Comparison of ENCODE assay signal across 24 cellular contexts in genomic region chr16:57126412-57126811, GRCh38. TPM values are rescaled to one million over a fixed set of nuclear protein-coding genes. Genes with fewer than 3 reads are reported as not detected.
DNase-seq lines count a peak whose midpoint lies in the region; ATAC-seq and TF ChIP-seq lines count a peak whose summit lies in the region.
"Had no signal": no experiment of that assay in that cellular context is flagged by ENCODE, and none has a peak within 500 bp of the region (broad histone marks: within the 10 kb centered on the region; RNA-seq: fewer than 3 reads in every experiment).

No MANE protein-coding gene starts in this region.

- no peaks in the 10 kb centered on the region for H3K36me3 ChIP-seq in ovary
- H3K36me3 ChIP-seq: cardiac muscle cell had no signal

- no peaks in the 10 kb centered on the region for H3K9me3 Mint-ChIP-seq in activated naive CD8-positive, alpha-beta T cell (ENCODE audit: low read depth)
- H3K9me3 Mint-ChIP-seq in activated naive CD8-positive, alpha-beta T cell treated with anti-CD3 and anti-CD28 coated beads, Interleukin-2, amount 50 U/mL, for 24 hours = no peaks in the 10 kb centered on the region
- H3K9me3 Mint-ChIP-seq in T-helper 2 cell treated with Interferon-gamma antibody and Interleukin-4, amounts not matched to agents 5 μg/mL and 100 μg/mL, for 36 hours = no peaks in the 10 kb centered on the region
- no peaks in the 10 kb centered on the region for H3K9me3 Mint-ChIP-seq in central memory CD8-positive, alpha-beta T cell
- H3K9me3 Mint-ChIP-seq in stimulated activated effector memory CD8-positive, alpha-beta T cell treated with anti-CD3 and anti-CD28 coated beads, Interleukin-12 subunit alpha, Interleukin-12 subunit beta, amount 100 ng/mL, for 72 hours = no peaks in the 10 kb centered on the region
- H3K9me3 Mint-ChIP-seq: dendritic cell treated with granulocyte-macrophage colony-stimulating factor and Interleukin-4, amounts not matched to agents 40 ng/mL and 50 ng/mL, for 4 days; neural crest cell had no signal

- H3K27ac ChIP-seq in ovary = no peak overlapping the region
- H3K27ac ChIP-seq: cardiac muscle cell, lower lobe of right lung, Peyer's patch had no signal

- H3K27me3 ChIP-seq in ovary = no peaks in the 10 kb centered on the region
- H3K27me3 ChIP-seq: cardiac muscle cell, Peyer's patch had no signal

- no peak for DNase-seq in activated naive CD8-positive, alpha-beta T cell treated with anti-CD3 and anti-CD28 coated beads, Interleukin-2, amount 50 U/mL, for 24 hours
- DNase-seq in T-helper 2 cell treated with Interferon-gamma antibody and Interleukin-4, amounts not matched to agents 5 μg/mL and 100 μg/mL, for 36 hours (ENCODE audit: low spot score) = no peak
- no peak for DNase-seq in central memory CD8-positive, alpha-beta T cell (ENCODE audit: low spot score in 2 of 2)
- DNase-seq in stimulated activated effector memory CD8-positive, alpha-beta T cell treated with anti-CD3 and anti-CD28 coated beads, Interleukin-12 subunit alpha, Interleukin-12 subunit beta, amount 100 ng/mL, for 72 hours (ENCODE audit: low spot score in 2 of 2) = no peak
- DNase-seq in NCI-H226 (no peak), ovary (no peak)
- DNase-seq: activated CD4-positive, CD25-positive, alpha-beta regulatory T cell treated with anti-CD3 and anti-CD28 coated beads, Interleukin-2, amount 50 U/mL, for 72 hours; activated effector memory CD4-positive, alpha-beta T cell treated with anti-CD3 and anti-CD28 coated beads, Interleukin-2, amount 50 U/mL, for 16 hours; amygdala; DMS79; H7; lower lobe of right lung; MV-4-11; NCI-H146; NCI-H2171; NCI-H524 treated with DMSO at 0.1 percent for 48 hours; Peyer's patch; stimulated activated CD4-positive, alpha-beta T cell treated with anti-CD3 and anti-CD28 coated beads, Interleukin-15, amount 100 ng/mL, for 24 hours; trophoblast cell had no signal

- no peaks in the 10 kb centered on the region for H3K36me3 Mint-ChIP-seq in activated naive CD8-positive, alpha-beta T cell
- no peaks in the 10 kb centered on the region for H3K36me3 Mint-ChIP-seq in activated naive CD8-positive, alpha-beta T cell treated with anti-CD3 and anti-CD28 coated beads, Interleukin-2, amount 50 U/mL, for 24 hours (ENCODE audit: low read depth)
- no peaks in the 10 kb centered on the region for H3K36me3 Mint-ChIP-seq in T-helper 2 cell treated with Interferon-gamma antibody and Interleukin-4, amounts not matched to agents 5 μg/mL and 100 μg/mL, for 36 hours (ENCODE audit: low read depth)
- peaks cover 4% of the 10 kb centered on the region for H3K36me3 Mint-ChIP-seq in central memory CD8-positive, alpha-beta T cell (ENCODE audit: insufficient read depth)
- H3K36me3 Mint-ChIP-seq in stimulated activated effector memory CD8-positive, alpha-beta T cell treated with anti-CD3 and anti-CD28 coated beads, Interleukin-12 subunit alpha, Interleukin-12 subunit beta, amount 100 ng/mL, for 72 hours = peaks cover 1% of the 10 kb centered on the region

- intact Hi-C loops in ovary (cut with DNase I) = no loop called here

- no peak for TF ChIP-seq EP300 in ovary (IDR thresholded peaks at IDR 0.05)

- TF ChIP-seq CTCF in ovary (IDR thresholded peaks at IDR 0.05) = no peak

- TF ChIP-seq POLR2A in ovary (IDR thresholded peaks at IDR 0.05) = no peak

- H3K4me1 Mint-ChIP-seq in activated naive CD8-positive, alpha-beta T cell (ENCODE audit: low read depth) = peaks cover 77% of the 10 kb centered on the region
- H3K4me1 Mint-ChIP-seq in activated naive CD8-positive, alpha-beta T cell treated with anti-CD3 and anti-CD28 coated beads, Interleukin-2, amount 50 U/mL, for 24 hours = peaks cover 78% of the 10 kb centered on the region
- peaks cover 35% of the 10 kb centered on the region for H3K4me1 Mint-ChIP-seq in T-helper 2 cell treated with Interferon-gamma antibody and Interleukin-4, amounts not matched to agents 5 μg/mL and 100 μg/mL, for 36 hours (ENCODE audit: low read depth)
- H3K4me1 Mint-ChIP-seq in central memory CD8-positive, alpha-beta T cell = peaks cover 81% of the 10 kb centered on the region
- H3K4me1 Mint-ChIP-seq in stimulated activated effector memory CD8-positive, alpha-beta T cell treated with anti-CD3 and anti-CD28 coated beads, Interleukin-12 subunit alpha, Interleukin-12 subunit beta, amount 100 ng/mL, for 72 hours = peaks cover 80% of the 10 kb centered on the region

- H3K27ac Mint-ChIP-seq in activated naive CD8-positive, alpha-beta T cell = peak overlapping the region; percentile 87
- H3K27ac Mint-ChIP-seq in activated naive CD8-positive, alpha-beta T cell treated with anti-CD3 and anti-CD28 coated beads, Interleukin-2, amount 50 U/mL, for 24 hours = no peak overlapping the region
- H3K27ac Mint-ChIP-seq in T-helper 2 cell treated with Interferon-gamma antibody and Interleukin-4, amounts not matched to agents 5 μg/mL and 100 μg/mL, for 36 hours = peak overlapping the region; percentile 75
- H3K27ac Mint-ChIP-seq in central memory CD8-positive, alpha-beta T cell (ENCODE audit: low read depth) = peak overlapping the region; percentile 96
- peak overlapping the region; percentile 89 for H3K27ac Mint-ChIP-seq in stimulated activated effector memory CD8-positive, alpha-beta T cell treated with anti-CD3 and anti-CD28 coated beads, Interleukin-12 subunit alpha, Interleukin-12 subunit beta, amount 100 ng/mL, for 72 hours
- H3K27ac Mint-ChIP-seq: dendritic cell treated with granulocyte-macrophage colony-stimulating factor and Interleukin-4, amounts not matched to agents 40 ng/mL and 50 ng/mL, for 4 days had no signal

- H3K4me3 Mint-ChIP-seq in activated naive CD8-positive, alpha-beta T cell = no peak overlapping the region
- no peak overlapping the region for H3K4me3 Mint-ChIP-seq in activated naive CD8-positive, alpha-beta T cell treated with anti-CD3 and anti-CD28 coated beads, Interleukin-2, amount 50 U/mL, for 24 hours
- no peak overlapping the region for H3K4me3 Mint-ChIP-seq in T-helper 2 cell treated with Interferon-gamma antibody and Interleukin-4, amounts not matched to agents 5 μg/mL and 100 μg/mL, for 36 hours
- peak overlapping the region; percentile 44 for H3K4me3 Mint-ChIP-seq in central memory CD8-positive, alpha-beta T cell
- H3K4me3 Mint-ChIP-seq in stimulated activated effector memory CD8-positive, alpha-beta T cell treated with anti-CD3 and anti-CD28 coated beads, Interleukin-12 subunit alpha, Interleukin-12 subunit beta, amount 100 ng/mL, for 72 hours = no peak overlapping the region
- H3K4me3 Mint-ChIP-seq: dendritic cell treated with granulocyte-macrophage colony-stimulating factor and Interleukin-4, amounts not matched to agents 40 ng/mL and 50 ng/mL, for 4 days; neural crest cell had no signal

- no peak for ATAC-seq in activated naive CD8-positive, alpha-beta T cell treated with anti-CD3 and anti-CD28 coated beads, Interleukin-2, amount 50 U/mL, for 24 hours
- no peak for ATAC-seq in central memory CD8-positive, alpha-beta T cell (replicated peaks; ENCODE audit: extremely low read depth, poor library complexity, severe bottlenecking)
- ATAC-seq in stimulated activated effector memory CD8-positive, alpha-beta T cell treated with anti-CD3 and anti-CD28 coated beads, Interleukin-12 subunit alpha, Interleukin-12 subunit beta, amount 100 ng/mL, for 72 hours = no peak
- no peak for ATAC-seq in GM21576 (IDR thresholded peaks at IDR 0.05; ENCODE audit: unreplicated experiment)
- ATAC-seq: lower lobe of right lung had no signal

- no peaks in the 10 kb centered on the region for H3K27me3 Mint-ChIP-seq in activated naive CD8-positive, alpha-beta T cell
- no peaks in the 10 kb centered on the region for H3K27me3 Mint-ChIP-seq in activated naive CD8-positive, alpha-beta T cell treated with anti-CD3 and anti-CD28 coated beads, Interleukin-2, amount 50 U/mL, for 24 hours
- no peaks in the 10 kb centered on the region for H3K27me3 Mint-ChIP-seq in T-helper 2 cell treated with Interferon-gamma antibody and Interleukin-4, amounts not matched to agents 5 μg/mL and 100 μg/mL, for 36 hours (ENCODE audit: low read depth)
- no peaks in the 10 kb centered on the region for H3K27me3 Mint-ChIP-seq in central memory CD8-positive, alpha-beta T cell
- H3K27me3 Mint-ChIP-seq: dendritic cell treated with granulocyte-macrophage colony-stimulating factor and Interleukin-4, amounts not matched to agents 40 ng/mL and 50 ng/mL, for 4 days had no signal

- no peaks in the 10 kb centered on the region for H3K9me3 ChIP-seq in ovary
- H3K9me3 ChIP-seq: lower lobe of right lung, Peyer's patch had no signal

- H3K4me1 ChIP-seq in ovary (ENCODE audit: insufficient read depth) = no peaks in the 10 kb centered on the region

- no peak overlapping the region for H3K4me3 ChIP-seq in ovary
- H3K4me3 ChIP-seq: cardiac muscle cell, lower lobe of right lung, Peyer's patch had no signal

- WGBS in ovary, 3 donors = 90 to 94% (median 90%) methylated on average over 4 of the region's 4 CpGs

RNA-seq across cellular contexts. Expression of gene CPNE2, which starts 34.0 kb away (rescaled TPM):
- 10 to 100 TPM; 12.3 to 22.2 (median 17.9) TPM for total RNA-seq in ovary
- polyA plus RNA-seq in ovary = 10 to 100 TPM; 25.7 to 32.3 TPM

RNA-seq across cellular contexts. Expression of gene PSME3IP1, which starts 59.4 kb away (rescaled TPM):
- 10 to 100 TPM; 38.0 to 79.1 (median 59.3) TPM for total RNA-seq in ovary
- 100 to 1,000 TPM in 1 of 2 donors, 10 to 100 TPM in 1; 46.8 to 147 TPM for polyA plus RNA-seq in ovary

RNA-seq across cellular contexts. Expression of gene RSPRY1, which starts 59.7 kb away (rescaled TPM):
- 10 to 100 TPM; 26.8 to 42.1 (median 29.0) TPM for total RNA-seq in ovary
- polyA plus RNA-seq in ovary = 10 to 100 TPM; 15.9 to 22.8 TPM
